In genomic region chr20:47672166-47672565, GRCh38 we compare ENCODE assay signal across 23 cellular contexts.
"Had no signal": no experiment of that assay in that cellular context is flagged by ENCODE, and none has a peak within 500 bp of the region (broad histone marks: within the 10 kb centered on the region; RNA-seq: fewer than 3 reads in every experiment).

No MANE protein-coding gene starts in this region.

- H3K27ac Mint-ChIP-seq: activated B cell treated with CpG ODN at 0.5 μM for 24 hours; activated CD4-positive, alpha-beta T cell treated with anti-CD3 and anti-CD28 coated beads for 36 hours; activated naive CD4-positive, alpha-beta T cell treated with anti-CD3 and anti-CD28 coated beads, Interleukin-2, amount 10 ng/mL, durations not matched to agents 7 days and 5 days had no signal

- H3K4me1 Mint-ChIP-seq: activated B cell treated with CpG ODN at 0.5 μM for 24 hours; activated CD4-positive, alpha-beta T cell treated with anti-CD3 and anti-CD28 coated beads for 36 hours; activated naive CD4-positive, alpha-beta T cell treated with anti-CD3 and anti-CD28 coated beads, Interleukin-2, amount 10 ng/mL, durations not matched to agents 7 days and 5 days had no signal

- H3K9me3 ChIP-seq: body of pancreas, lower lobe of right lung had no signal

- H3K27me3 Mint-ChIP-seq: activated CD4-positive, alpha-beta T cell treated with anti-CD3 and anti-CD28 coated beads for 36 hours; activated naive CD4-positive, alpha-beta T cell treated with anti-CD3 and anti-CD28 coated beads, Interleukin-2, amount 10 ng/mL, durations not matched to agents 7 days and 5 days had no signal

- H3K4me3 Mint-ChIP-seq: activated B cell treated with CpG ODN at 0.5 μM for 24 hours; activated CD4-positive, alpha-beta T cell treated with anti-CD3 and anti-CD28 coated beads for 36 hours; activated naive CD4-positive, alpha-beta T cell treated with anti-CD3 and anti-CD28 coated beads, Interleukin-2, amount 10 ng/mL, durations not matched to agents 7 days and 5 days; activated T-cell treated with anti-CD3 and anti-CD28 coated beads, Interleukin-2, amount 50 U/mL, for 72 hours; naive B cell; neural crest cell; T-helper 17 cell had no signal

- H3K4me1 ChIP-seq: body of pancreas, lower lobe of right lung had no signal

- H3K4me3 ChIP-seq: body of pancreas, cardiac muscle cell, lower lobe of right lung, smooth muscle cell had no signal

- H3K4me2 ChIP-seq: smooth muscle cell had no signal

- H3K36me3 Mint-ChIP-seq: activated naive CD4-positive, alpha-beta T cell treated with anti-CD3 and anti-CD28 coated beads, Interleukin-2, amount 10 ng/mL, durations not matched to agents 7 days and 5 days; naive B cell had no signal

- DNase-seq: activated B cell treated with CpG ODN at 0.5 μM for 24 hours; activated CD4-positive, alpha-beta T cell treated with anti-CD3 and anti-CD28 coated beads for 36 hours; activated CD4-positive, alpha-beta T cell treated with anti-CD3 and anti-CD28 coated beads, Interleukin-2, amount 50 U/mL, for 48 hours; activated effector memory CD4-positive, alpha-beta T cell treated with anti-CD3 and anti-CD28 coated beads, Interleukin-2, amount 50 U/mL, for 16 hours; activated naive CD4-positive, alpha-beta T cell treated with anti-CD3 and anti-CD28 coated beads, Interleukin-2, amount 10 ng/mL, durations not matched to agents 7 days and 5 days; activated T-cell treated with anti-CD3 and anti-CD28 coated beads, Interleukin-2, amount 50 U/mL, for 72 hours; anterior cingulate cortex; body of pancreas; cortex of kidney; effector CD4-positive, alpha-beta T cell; erythroblast; foreskin fibroblast; kidney; lower lobe of right lung; mesendoderm; naive B cell; occipital lobe; stimulated activated CD4-positive, alpha-beta T cell treated with anti-CD3 and anti-CD28 coated beads, Interleukin-4, amount 100 ng/mL, for 1 hour; stimulated activated naive CD8-positive, alpha-beta T cell treated with anti-CD3 and anti-CD28 coated beads, Interleukin-15, Interleukin-2, amounts not matched to agents 100 U/mL and 50 U/mL, for 24 hours; T-helper 17 cell had no signal

- H3K27ac ChIP-seq: body of pancreas, cardiac muscle cell, lower lobe of right lung had no signal

- H3K27me3 ChIP-seq: body of pancreas, cardiac muscle cell had no signal

- FAIRE-seq: kidney had no signal

- H3K36me3 ChIP-seq: cardiac muscle cell had no signal

- H3K9me3 Mint-ChIP-seq: activated B cell treated with CpG ODN at 0.5 μM for 24 hours; activated naive CD4-positive, alpha-beta T cell treated with anti-CD3 and anti-CD28 coated beads, Interleukin-2, amount 10 ng/mL, durations not matched to agents 7 days and 5 days; activated T-cell treated with anti-CD3 and anti-CD28 coated beads, Interleukin-2, amount 50 U/mL, for 72 hours; neural crest cell had no signal
